In genomic region chr4:140153419-140153743, GRCh38 we compare ENCODE assay signal across 8 cellular contexts. TPM values are rescaled to one million over a fixed set of nuclear protein-coding genes. Genes with fewer than 3 reads are reported as not detected.
A peak's percentile ranks its signal among the peaks of the same experiment; 100 is the strongest.
DNase-seq lines count a peak whose midpoint lies in the region; ATAC-seq, FAIRE-seq and TF ChIP-seq lines count a peak whose summit lies in the region.

No MANE protein-coding gene starts in this region.

- TF ChIP-seq EP300 in HepG2 (IDR thresholded peaks at IDR 0.05; ENCODE audit: low read depth in 2 of 2, low read length in 2 of 2) (no peak), HepG2 (CRISPR knock-in tag; IDR thresholded peaks at IDR 0.05; ENCODE audit: borderline replicate concordance) (no peak)

- no peak for FAIRE-seq in HepG2 (lab: Jason Lieb, UNC)

- BruUV-seq in HepG2 (replicated peaks; lab: Mats Ljungman, UMichigan): no TSS peak

- H3K4me1 ChIP-seq in HepG2 (ENCODE audit: insufficient read depth, low read length) (peaks cover 42% of the 10 kb centered on the region), thoracic aorta (ENCODE audit: control insufficient read depth in 1 of 2, low read depth in 2 of 2) (peaks cover 1 to 12% of the 10 kb centered on the region in 2 donors)

- TF ChIP-seq RAD21 in HepG2 (CRISPR knock-in tag; IDR thresholded peaks at IDR 0.05): no peak

- no peak for ATAC-seq in activated CD8-positive, alpha-beta memory T cell treated with anti-CD3 and anti-CD28 coated beads, Interleukin-2, amount 10 ng/mL, durations not matched to agents 7 days and 5 days
- ATAC-seq in HepG2 (no peak), thoracic aorta (ENCODE audit: insufficient number of reproducible peaks, low FRiP score, low read depth) (no peak), HG03432 (IDR thresholded peaks at IDR 0.05; ENCODE audit: unreplicated experiment) (no peak)

- TF ChIP-seq POLR2A in HepG2 (IDR thresholded peaks at IDR 0.05; ENCODE audit: insufficient read depth in 1 of 2, low read depth in 2 of 2, low read length in 2 of 2): no peak

- peaks cover 53% of the 10 kb centered on the region for H3K27me3 Mint-ChIP-seq in activated CD8-positive, alpha-beta memory T cell treated with anti-CD3 and anti-CD28 coated beads, Interleukin-2, amount 10 ng/mL, durations not matched to agents 7 days and 5 days

- peaks cover 3 to 48% of the 10 kb centered on the region in 2 experiments for H3K27me3 ChIP-seq in HepG2 (ENCODE audit: control insufficient read depth in 1 of 2, insufficient read depth in 2 of 2, low read length in 2 of 2)
- no peaks in the 10 kb centered on the region for H3K27me3 ChIP-seq in thoracic aorta (replicated peaks; ENCODE audit: insufficient read depth)

- H3K36me3 ChIP-seq in HepG2 (replicated peaks in 1 of 2; ENCODE audit: control insufficient read depth in 1 of 2, insufficient read depth in 2 of 2, low read length in 2 of 2) (no peaks in the 10 kb centered on the region), thoracic aorta (no peaks in the 10 kb centered on the region)

- no peaks in the 10 kb centered on the region for H3K9me3 Mint-ChIP-seq in activated CD8-positive, alpha-beta memory T cell treated with anti-CD3 and anti-CD28 coated beads, Interleukin-2, amount 10 ng/mL, durations not matched to agents 7 days and 5 days (ENCODE audit: low read depth)

- TF ChIP-seq CTCF in HepG2 (CRISPR knock-in tag; IDR thresholded peaks at IDR 0.05) (no peak), thoracic aorta (IDR thresholded peaks at IDR 0.05) (no peak)

- peaks cover 42% of the 10 kb centered on the region for H3K4me1 Mint-ChIP-seq in activated CD8-positive, alpha-beta memory T cell treated with anti-CD3 and anti-CD28 coated beads, Interleukin-2, amount 10 ng/mL, durations not matched to agents 7 days and 5 days

- H3K27ac ChIP-seq in HepG2 (ENCODE audit: extremely low read length, insufficient read depth, low read length) (no peak overlapping the region), thoracic aorta (peak overlapping the region; percentile 93 to 94)

- H3K4me2 ChIP-seq in HepG2 (ENCODE audit: low read depth, low read length): peak overlapping the region; percentile 90

- in situ Hi-C loops in HepG2 (cut with HindIII; ENCODE audit: extremely low pct_ligation_motif_present, low pct_unique_long_range_greater_than_20kb): loop anchor here (5.0 kb wide), 2 partner anchors 99 to 141 kb away; no protein-coding TSS in a partner anchor

- no peaks in the 10 kb centered on the region for H4K20me1 ChIP-seq in HepG2 (ENCODE audit: insufficient read depth, low read length)

- H3K27ac Mint-ChIP-seq in activated CD8-positive, alpha-beta memory T cell treated with anti-CD3 and anti-CD28 coated beads, Interleukin-2, amount 10 ng/mL, durations not matched to agents 7 days and 5 days: peak overlapping the region; percentile 80

- intact Hi-C loops in HepG2 (cut with micrococcal nuclease; ENCODE audit: unreplicated experiment): loop anchor here (2.0 to 5.0 kb wide), 2 partner anchors 141 to 486 kb away; partner anchors contain the start of gene MGST2

- 3% methylated on average over 15 of the region's 15 CpGs for WGBS in HepG2 (ENCODE audit: low lambda C conversion rate)

- CTCF ChIA-PET in activated CD8-positive, alpha-beta memory T cell treated with anti-CD3 and anti-CD28 coated beads, Interleukin-2, amount 10 ng/mL, durations not matched to agents 7 days and 5 days (lab: Charles Lee): interaction anchor here (1.3 to 2.7 kb wide), 11 partner anchors 31 to 140 kb away, joined by 3 to 20 read pairs (median 6); no protein-coding TSS in a partner anchor
- CTCF ChIA-PET in HepG2 (lab: Yijun Ruan, JAX; ENCODE audit: low intra/inter-chr PET ratio, low total read pairs): no interaction called here

- no peak for DNase-seq in activated CD8-positive, alpha-beta memory T cell treated with anti-CD3 and anti-CD28 coated beads, Interleukin-2, amount 10 ng/mL, durations not matched to agents 7 days and 5 days
- DNase-seq in activated CD8-positive, alpha-beta memory T cell treated with anti-CD3 and anti-CD28 coated beads for 24 hours: no peak
- peak; percentile 8 for DNase-seq in amniotic epithelial cell (ENCODE audit: low read depth)
- DNase-seq in HepG2 (ENCODE audit: low spot score): no peak
- no peak for DNase-seq in thoracic aorta (ENCODE audit: low spot score)
- no peak for DNase-seq in DMS153 (lab: John Stamatoyannopoulos, UW)
- no peak for DNase-seq in NCI-H2029 treated with DMSO at 0.1 percent for 48 hours (lab: John Stamatoyannopoulos, UW)

- no peak overlapping the region for H2AFZ ChIP-seq in HepG2 (ENCODE audit: low read length)

- H3K4me3 ChIP-seq in HepG2 (replicated peaks in 1 of 3; ENCODE audit: insufficient read depth in 1 of 3, low read depth in 2 of 3, low read length in 3 of 3) (peak overlapping the region; percentile 55 to 75 (median 65)), thoracic aorta (peak overlapping the region; percentile 89)

- H3K9me3 ChIP-seq in HepG2 (ENCODE audit: low read length): no peaks in the 10 kb centered on the region
- no peaks in the 10 kb centered on the region for H3K9me3 ChIP-seq in thoracic aorta

- POLR2A ChIA-PET in HepG2 (lab: Yijun Ruan, JAX): no interaction called here

- no peaks in the 10 kb centered on the region for H3K79me2 ChIP-seq in HepG2 (ENCODE audit: insufficient read depth, low read length)

- H3K9ac ChIP-seq in HepG2 (ENCODE audit: insufficient read depth, low read depth, low read length): no peak overlapping the region

- H3K36me3 Mint-ChIP-seq in activated CD8-positive, alpha-beta memory T cell treated with anti-CD3 and anti-CD28 coated beads, Interleukin-2, amount 10 ng/mL, durations not matched to agents 7 days and 5 days: no peaks in the 10 kb centered on the region

- peak overlapping the region; percentile 88 for H3K4me3 Mint-ChIP-seq in activated CD8-positive, alpha-beta memory T cell treated with anti-CD3 and anti-CD28 coated beads, Interleukin-2, amount 10 ng/mL, durations not matched to agents 7 days and 5 days

TF ChIP-seq in HepG2, 621 proteins besides CTCF, POLR2A, EP300 and RAD21:
- TF ChIP-seq GABPB1 (CRISPR knock-in tag; IDR thresholded peaks at IDR 0.05): no peak
- no peak for TF ChIP-seq ZNF546 (CRISPR knock-in tag; conservative IDR thresholded peaks at IDR 0.05)
- no peak for TF ChIP-seq MAFK (conservative IDR thresholded peaks at IDR 0.05 in 1 of 2, IDR thresholded peaks at IDR 0.05 in 1 of 2; ENCODE audit: low read length in 2 of 2)
- peak; percentile 86; the same call in 1 of the 2 replicates for TF ChIP-seq EZH2 (conservative IDR thresholded peaks at IDR 0.05; ENCODE audit: low read depth, low read length)
- TF ChIP-seq SOX13 (IDR thresholded peaks at IDR 0.05): no peak
- no peak for TF ChIP-seq SOX13 (CRISPR knock-in tag; conservative IDR thresholded peaks at IDR 0.05 in 1 of 2, IDR thresholded peaks at IDR 0.05 in 1 of 2)
- no peak for TF ChIP-seq TP53 (CRISPR knock-in tag; conservative IDR thresholded peaks at IDR 0.05)
- TF ChIP-seq ZNF337 (CRISPR knock-in tag; IDR thresholded peaks at IDR 0.05; ENCODE audit: borderline replicate concordance, low read depth): no peak

RNA-seq across cellular contexts. Expression of gene MAML3, which starts 0.6 kb away (rescaled TPM):
- total RNA-seq in activated CD8-positive, alpha-beta memory T cell treated with anti-CD3 and anti-CD28 coated beads, Interleukin-2, amount 10 ng/mL, durations not matched to agents 7 days and 5 days: 1 to 10 TPM; 1.8 to 4.3 TPM
- total RNA-seq in HepG2 (2016; rRNA removed; fragmentation: Illumina TruSeq; extraction: Trizol) (0.13 TPM in 1 of 2 replicates, not detected in the other), thoracic aorta (10 to 100 TPM in 1 of 2 donors, 1 to 10 TPM in 1; 7.3 to 14.1 TPM)
- under 0.01 TPM in 1 of 2 replicates, not detected in the other for total RNA-seq in HepG2 (2016; cell fraction: cytosol; rRNA removed; fragmentation: Illumina TruSeq; extraction: Trizol; ENCODE audit: low read depth)
- 0.09 TPM in 1 of 2 replicates, not detected in the other for total RNA-seq in HepG2 (2016; cell fraction: insoluble cytoplasmic fraction; rRNA removed; fragmentation: Illumina TruSeq; extraction: Trizol)
- total RNA-seq in HepG2 (2016; cell fraction: membrane; rRNA removed; fragmentation: Illumina TruSeq; extraction: Trizol): not detected in 2 replicates
- not detected in 2 replicates for total RNA-seq in HepG2 (2016; cell fraction: nucleus; rRNA removed; fragmentation: Illumina TruSeq; extraction: Trizol)
- polyA plus RNA-seq in HepG2 (2011; rRNA removed): 0.04 and 0.05 TPM in 2 replicates
- 0.07 and 0.08 TPM in 2 replicates for polyA plus RNA-seq in HepG2 (2011; cell fraction: cytosol; rRNA removed)
- 0.07 and 0.08 TPM in 2 replicates for polyA plus RNA-seq in HepG2 (2011; cell fraction: nucleus; rRNA removed)
- polyA plus RNA-seq in HepG2 (2012): 0.25 and 0.36 TPM in 2 replicates
- polyA plus RNA-seq in HepG2 (2016; cell fraction: cytosol; fragmentation: Illumina TruSeq; extraction: Trizol; ENCODE audit: low read depth): not detected in 2 replicates
- 0.04 TPM in 1 of 2 replicates, not detected in the other for polyA plus RNA-seq in HepG2 (2016; cell fraction: insoluble cytoplasmic fraction; fragmentation: Illumina TruSeq; extraction: Trizol; ENCODE audit: low read depth)
- not detected in 2 replicates for polyA plus RNA-seq in HepG2 (2016; cell fraction: membrane; fragmentation: Illumina TruSeq; extraction: Trizol; ENCODE audit: low read depth)
- polyA plus RNA-seq in HepG2 (2016; cell fraction: nucleus; fragmentation: Illumina TruSeq; extraction: Trizol; ENCODE audit: insufficient read depth, low read depth): not detected in 2 replicates
- polyA minus RNA-seq in HepG2 (2011; rRNA and poly(A)+ RNA removed; ENCODE audit: low replicate concordance): 0.04 and 2.7 TPM in 2 replicates
- 0.30 TPM in 1 of 2 replicates, not detected in the other for polyA minus RNA-seq in HepG2 (2011; cell fraction: cytosol; rRNA and poly(A)+ RNA removed)
- 0.50 and 0.52 TPM in 2 replicates for polyA minus RNA-seq in HepG2 (2011; cell fraction: nucleus; rRNA and poly(A)+ RNA removed)
